ENCODE assay signal across 8 cellular contexts in genomic region chr10:104331208-104331838, GRCh38. TPM values are rescaled to one million over a fixed set of nuclear protein-coding genes. Genes with fewer than 3 reads are reported as not detected.
DNase-seq lines count a peak whose midpoint lies in the region; ATAC-seq lines count a peak whose summit lies in the region.

No MANE protein-coding gene starts in this region.

- no peaks in the 10 kb centered on the region for H3K9me3 ChIP-seq in stomach smooth muscle (ENCODE audit: control insufficient read depth in 2 of 2, low read length in 2 of 2)

- no peak overlapping the region for H3K4me3 Mint-ChIP-seq in activated naive CD4-positive, alpha-beta T cell treated with anti-CD3 and anti-CD28 coated beads for 36 hours

- H3K4me1 Mint-ChIP-seq in activated naive CD4-positive, alpha-beta T cell treated with anti-CD3 and anti-CD28 coated beads for 36 hours (ENCODE audit: low read depth) = peaks cover 98% of the 10 kb centered on the region

- no peak for DNase-seq in activated naive CD4-positive, alpha-beta T cell treated with anti-CD3 and anti-CD28 coated beads for 36 hours
- DNase-seq in activated naive CD4-positive, alpha-beta T cell (lab: John Stamatoyannopoulos, UW) = no peak
- DNase-seq in astrocyte of the hippocampus (ENCODE audit: low read depth, low spot score) = peak; percentile 72
- peak; percentile 69 for DNase-seq in kidney tubule cell (ENCODE audit: low spot score)
- no peak for DNase-seq in stimulated activated CD8-positive, alpha-beta memory T cell treated with anti-CD3 and anti-CD28 coated beads, Interleukin-4, amount 100 ng/mL, for 48 hours

- H3K27ac Mint-ChIP-seq in activated naive CD4-positive, alpha-beta T cell treated with anti-CD3 and anti-CD28 coated beads for 36 hours = peak overlapping the region; percentile 39

- peak overlapping the region in 1 of 2 donors; percentile 61 for H3K4me3 ChIP-seq in stomach smooth muscle (ENCODE audit: low read length in 2 of 2)

- ATAC-seq in GM18867 (IDR thresholded peaks at IDR 0.05; ENCODE audit: unreplicated experiment) (no peak), HG03175 (IDR thresholded peaks at IDR 0.05; ENCODE audit: unreplicated experiment) (no peak)

- intact Hi-C loops in activated naive CD4-positive, alpha-beta T cell treated with anti-CD3 and anti-CD28 coated beads for 36 hours (cut with micrococcal nuclease) = loop anchor here (10.0 kb wide), 1 partner anchor 637 kb away; no protein-coding TSS in a partner anchor

- no peaks in the 10 kb centered on the region for H3K27me3 Mint-ChIP-seq in activated naive CD4-positive, alpha-beta T cell treated with anti-CD3 and anti-CD28 coated beads for 36 hours (ENCODE audit: low read depth)

- H3K9ac ChIP-seq in stomach smooth muscle (ENCODE audit: low read length in 2 of 2) = peak overlapping the region; percentile 60 to 63

- H3K27ac ChIP-seq in stomach smooth muscle (ENCODE audit: low read length) = peak overlapping the region; percentile 88

- no peaks in the 10 kb centered on the region for H3K27me3 ChIP-seq in stomach smooth muscle (ENCODE audit: control insufficient read depth in 1 of 2, insufficient read depth in 2 of 2, low read length in 2 of 2)

- CTCF ChIA-PET in activated naive CD4-positive, alpha-beta T cell treated with anti-CD3 and anti-CD28 coated beads for 36 hours (lab: Charles Lee) = interaction anchor here (2.1 to 11.4 kb wide), 3 partner anchors 19 to 25 kb away, joined by 4 to 63 read pairs (median 18); no protein-coding TSS in a partner anchor

- peaks cover 12% of the 10 kb centered on the region for H3K36me3 Mint-ChIP-seq in activated naive CD4-positive, alpha-beta T cell treated with anti-CD3 and anti-CD28 coated beads for 36 hours (ENCODE audit: low read depth)

- H3K36me3 ChIP-seq in stomach smooth muscle (ENCODE audit: control insufficient read depth in 2 of 2, insufficient read depth in 2 of 2, low read length in 2 of 2) = no peaks in the 10 kb centered on the region

- H3K9me3 Mint-ChIP-seq in activated naive CD4-positive, alpha-beta T cell treated with anti-CD3 and anti-CD28 coated beads for 36 hours = no peaks in the 10 kb centered on the region

- peaks cover 94% of the 10 kb centered on the region for H3K4me1 ChIP-seq in stomach smooth muscle (ENCODE audit: control insufficient read depth, insufficient read depth, low read length)

RNA-seq across cellular contexts. Expression of gene ITPRIP, which starts 6.9 kb away (rescaled TPM):
- 10 to 100 TPM; 24.5 to 25.3 TPM for total RNA-seq in activated naive CD4-positive, alpha-beta T cell treated with anti-CD3 and anti-CD28 coated beads for 36 hours

RNA-seq across cellular contexts. Expression of gene CFAP58, which starts 22.3 kb away (rescaled TPM):
- under 1 TPM; 0.59 to 0.86 TPM for total RNA-seq in activated naive CD4-positive, alpha-beta T cell treated with anti-CD3 and anti-CD28 coated beads for 36 hours

Comparison
In these comparisons a context has a peak if more than half of its experiments do, and no peak if none do; other contexts are left out.
1. DNase-seq: peak in astrocyte of the hippocampus (single experiment) and kidney tubule cell (single experiment); none in activated naive CD4-positive, alpha-beta T cell treated with anti-CD3 and anti-CD28 coated beads for 36 hours (single experiment), activated naive CD4-positive, alpha-beta T cell (0 of 4) and stimulated activated CD8-positive, alpha-beta memory T cell treated with anti-CD3 and anti-CD28 coated beads, Interleukin-4, amount 100 ng/mL, for 48 hours (single experiment).